ENCODE assay signal across 25 cellular contexts in the genomic region with DNA sequence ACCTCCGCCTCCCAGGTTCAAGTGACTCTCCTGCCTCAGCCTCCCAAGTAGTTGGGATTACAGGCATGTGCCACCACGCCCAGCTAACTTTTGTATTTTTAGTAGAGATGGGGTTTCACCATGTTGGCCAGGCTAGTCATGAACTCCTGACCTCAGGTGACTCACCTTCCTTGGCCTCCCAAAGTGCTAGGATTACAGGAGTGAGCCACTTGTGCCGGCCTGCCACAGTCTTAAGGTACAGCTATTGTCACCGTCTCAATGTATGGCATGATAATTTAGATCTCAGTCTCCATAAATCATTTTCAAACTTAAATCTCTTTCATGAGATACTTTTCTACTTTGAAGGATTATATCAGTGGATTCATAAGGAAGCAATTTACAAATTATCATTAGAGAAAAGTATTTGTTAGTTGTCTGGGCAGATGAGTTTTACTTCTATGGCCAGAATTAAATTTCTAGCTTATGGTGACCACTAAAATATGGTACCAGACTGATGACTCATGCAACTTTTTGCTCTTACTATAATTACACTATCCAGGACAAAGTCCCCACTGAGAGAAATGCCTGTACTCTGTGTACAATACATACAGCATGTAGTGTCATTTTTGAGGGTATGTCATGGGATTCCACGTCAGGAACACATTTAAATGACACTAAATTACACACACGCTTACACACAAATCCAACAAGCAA.
"Had no signal": no experiment of that assay in that cellular context is flagged by ENCODE, and none has a peak within 500 bp of the region (broad histone marks: within the 10 kb centered on the region; RNA-seq: fewer than 3 reads in every experiment).

No MANE protein-coding gene starts in this region.

- H3K9me3 ChIP-seq: esophagus squamous epithelium, gastrocnemius medialis, pancreas, psoas muscle, testis, transverse colon had no signal

- H3K36me3 Mint-ChIP-seq: activated CD4-positive, alpha-beta memory T cell treated with anti-CD3 and anti-CD28 coated beads for 36 hours; mesothelial cell of epicardium; naive thymus-derived CD8-positive, alpha-beta T cell had no signal

- DNase-seq: activated CD4-positive, alpha-beta memory T cell treated with anti-CD3 and anti-CD28 coated beads for 36 hours; activated CD4-positive, alpha-beta T cell treated with anti-CD3 and anti-CD28 coated beads, Interleukin-2, amount 10 ng/mL, durations not matched to agents 24 days and 14 days; activated CD4-positive, CD25-positive, alpha-beta regulatory T cell treated with anti-CD3 and anti-CD28 coated beads, Interleukin-2, amount 50 U/mL, for 72 hours; activated CD8-positive, alpha-beta memory T cell treated with anti-CD3 and anti-CD28 coated beads, Interleukin-2, amount 50 U/mL, for 48 hours; activated gamma-delta T cell treated with Interleukin-2 at 50 U/mL for 16 hours; activated naive CD4-positive, alpha-beta T cell treated with anti-CD3 and anti-CD28 coated beads, Interleukin-2, amount 50 U/mL, for 16 hours; activated T-cell treated with anti-CD3 and anti-CD28 coated beads, Interleukin-2, amount 50 U/mL, for 24 hours; amniotic stem cell; brain microvascular endothelial cell; caudate nucleus; esophagus squamous epithelium; gastrocnemius medialis; glutamatergic neuron; hippocampal formation; left colon; naive thymus-derived CD8-positive, alpha-beta T cell; nucleus accumbens; pancreas; psoas muscle; stimulated activated naive CD4-positive, alpha-beta T cell treated with Interleukin-2 at 50 U/mL for 16 hours; T-helper 2 cell; testis; transverse colon had no signal

- H3K4me3 Mint-ChIP-seq: activated CD4-positive, alpha-beta memory T cell treated with anti-CD3 and anti-CD28 coated beads for 36 hours; activated CD4-positive, alpha-beta T cell treated with anti-CD3 and anti-CD28 coated beads, Interleukin-2, amount 10 ng/mL, durations not matched to agents 24 days and 14 days; activated T-cell treated with anti-CD3 and anti-CD28 coated beads, Interleukin-2, amount 50 U/mL, for 24 hours; mesothelial cell of epicardium; naive thymus-derived CD8-positive, alpha-beta T cell; neural crest cell had no signal

- ATAC-seq: gastrocnemius medialis; left colon; naive thymus-derived CD8-positive, alpha-beta T cell; pancreas; psoas muscle had no signal

- H3K27me3 ChIP-seq: brain microvascular endothelial cell, esophagus squamous epithelium, gastrocnemius medialis, pancreas, testis, transverse colon had no signal

- H3K27ac ChIP-seq: brain microvascular endothelial cell, gastrocnemius medialis, pancreas, psoas muscle, testis, transverse colon had no signal

- H3K27ac Mint-ChIP-seq: activated CD4-positive, alpha-beta memory T cell treated with anti-CD3 and anti-CD28 coated beads for 36 hours; activated CD4-positive, alpha-beta T cell treated with anti-CD3 and anti-CD28 coated beads, Interleukin-2, amount 10 ng/mL, durations not matched to agents 24 days and 14 days; activated T-cell treated with anti-CD3 and anti-CD28 coated beads, Interleukin-2, amount 50 U/mL, for 24 hours; mesothelial cell of epicardium; naive thymus-derived CD8-positive, alpha-beta T cell had no signal

- H3K4me1 ChIP-seq: gastrocnemius medialis, pancreas, psoas muscle, testis, transverse colon had no signal

- H3K36me3 ChIP-seq: brain microvascular endothelial cell, esophagus squamous epithelium, gastrocnemius medialis, pancreas, transverse colon had no signal

- H3K4me1 Mint-ChIP-seq: activated CD4-positive, alpha-beta T cell treated with anti-CD3 and anti-CD28 coated beads, Interleukin-2, amount 10 ng/mL, durations not matched to agents 24 days and 14 days; mesothelial cell of epicardium; naive thymus-derived CD8-positive, alpha-beta T cell; neural crest cell had no signal

- H3K9me3 Mint-ChIP-seq: neural crest cell had no signal

- H3K4me3 ChIP-seq: esophagus squamous epithelium, gastrocnemius medialis, pancreas, psoas muscle, testis, transverse colon had no signal

- H3K27me3 Mint-ChIP-seq: activated CD4-positive, alpha-beta memory T cell treated with anti-CD3 and anti-CD28 coated beads for 36 hours; activated CD4-positive, alpha-beta T cell treated with anti-CD3 and anti-CD28 coated beads, Interleukin-2, amount 10 ng/mL, durations not matched to agents 24 days and 14 days; activated T-cell treated with anti-CD3 and anti-CD28 coated beads, Interleukin-2, amount 50 U/mL, for 24 hours; naive thymus-derived CD8-positive, alpha-beta T cell had no signal
